ENCODE assay signal across 20 cellular contexts in genomic region chr12:105502426-105502930, GRCh38.
"Had no signal": no experiment of that assay in that cellular context is flagged by ENCODE, and none has a peak within 500 bp of the region (broad histone marks: within the 10 kb centered on the region; RNA-seq: fewer than 3 reads in every experiment).

No MANE protein-coding gene starts in this region.

- H3K4me1 ChIP-seq: esophagus squamous epithelium, gastroesophageal sphincter, right atrium auricular region, sigmoid colon, stomach, transverse colon had no signal

- DNase-seq: cortex of kidney; effector memory CD4-positive, alpha-beta T cell; esophagus squamous epithelium; foreskin fibroblast; left colon; mucosa of descending colon; naive thymus-derived CD8-positive, alpha-beta T cell; sigmoid colon; stimulated activated CD4-positive, alpha-beta T cell treated with anti-CD3 and anti-CD28 coated beads, Interleukin-2, amount 100 ng/mL, for 24 hours; stimulated activated CD4-positive, alpha-beta T cell treated with anti-CD3 and anti-CD28 coated beads, Interleukin-4, amount 100 ng/mL, for 4 hours; stimulated activated naive B cell treated with anti-CD40 and anti-IgM and Interleukin-4, amounts not matched to agents 10 μg/mL and 1 μg/mL and 100 μg/mL, for 72 hours; stomach; substantia nigra; transverse colon had no signal

- H3K4me1 Mint-ChIP-seq: central memory CD8-positive, alpha-beta T cell; naive thymus-derived CD8-positive, alpha-beta T cell had no signal

- H3K27ac ChIP-seq: epithelial cell of prostate, esophagus squamous epithelium, gastroesophageal sphincter, right atrium auricular region, sigmoid colon, skin epidermis, stomach, thoracic aorta, transverse colon had no signal

- H3K4me3 ChIP-seq: esophagus squamous epithelium, gastroesophageal sphincter, mucosa of descending colon, right atrium auricular region, sigmoid colon, skin epidermis, stomach, thoracic aorta, transverse colon had no signal

- H3K27me3 ChIP-seq: right atrium auricular region, sigmoid colon, transverse colon had no signal

- H3K36me3 ChIP-seq: esophagus squamous epithelium, gastroesophageal sphincter, right atrium auricular region, sigmoid colon, stomach, thoracic aorta, transverse colon had no signal

- H3K27ac Mint-ChIP-seq: stimulated activated naive B cell treated with anti-CD40 and anti-IgM and Interleukin-4, amounts not matched to agents 10 μg/mL and 1 μg/mL and 100 μg/mL, for 72 hours had no signal

- H3K9me3 ChIP-seq: esophagus squamous epithelium, mucosa of descending colon, sigmoid colon, thoracic aorta, transverse colon had no signal

- ATAC-seq: gastroesophageal sphincter; left colon; mucosa of descending colon; naive thymus-derived CD8-positive, alpha-beta T cell; stimulated activated naive B cell treated with anti-CD40 and anti-IgM and Interleukin-4, amounts not matched to agents 10 μg/mL and 1 μg/mL and 100 μg/mL, for 72 hours had no signal

- H3K9me3 Mint-ChIP-seq: central memory CD8-positive, alpha-beta T cell; stimulated activated naive B cell treated with anti-CD40 and anti-IgM and Interleukin-4, amounts not matched to agents 10 μg/mL and 1 μg/mL and 100 μg/mL, for 72 hours had no signal

- H3K36me3 Mint-ChIP-seq: stimulated activated naive B cell treated with anti-CD40 and anti-IgM and Interleukin-4, amounts not matched to agents 10 μg/mL and 1 μg/mL and 100 μg/mL, for 72 hours had no signal

- H3K4me3 Mint-ChIP-seq: central memory CD8-positive, alpha-beta T cell; naive thymus-derived CD8-positive, alpha-beta T cell; stimulated activated naive B cell treated with anti-CD40 and anti-IgM and Interleukin-4, amounts not matched to agents 10 μg/mL and 1 μg/mL and 100 μg/mL, for 72 hours had no signal
